Comparison of ENCODE assay signal across 9 cellular contexts in genomic region chr10:109961181-109962001, GRCh38. TPM values are rescaled to one million over a fixed set of nuclear protein-coding genes. Genes with fewer than 3 reads are reported as not detected.
DNase-seq lines count a peak whose midpoint lies in the region; FAIRE-seq and TF ChIP-seq lines count a peak whose summit lies in the region.
"Had no signal": no experiment of that assay in that cellular context is flagged by ENCODE, and none has a peak within 500 bp of the region (broad histone marks: within the 10 kb centered on the region; RNA-seq: fewer than 3 reads in every experiment).

No MANE protein-coding gene starts in this region.

- no peaks in the 10 kb centered on the region for H3K79me1 ChIP-seq in neuronal stem cell (ENCODE audit: low read depth, low read length)

- H3K23ac ChIP-seq in neuronal stem cell (ENCODE audit: low read depth, low read length, poor library complexity): no peak overlapping the region

- H3K4me3 Mint-ChIP-seq in nephron progenitor cell: peak overlapping the region; percentile 42
- H3K4me3 Mint-ChIP-seq: activated T-helper 17 cell treated with anti-CD3 and anti-CD28 coated beads, Interleukin-2, amount 50 U/mL, for 72 hours had no signal

- H3K27ac ChIP-seq in neuronal stem cell (replicated peaks; ENCODE audit: low read length): no peak overlapping the region

- H3K4me1 Mint-ChIP-seq in nephron progenitor cell: peaks cover 75% of the 10 kb centered on the region
- H3K4me1 Mint-ChIP-seq: activated T-helper 17 cell treated with anti-CD3 and anti-CD28 coated beads, Interleukin-2, amount 50 U/mL, for 72 hours had no signal

- H3K9me3 Mint-ChIP-seq in nephron progenitor cell: no peaks in the 10 kb centered on the region
- H3K9me3 Mint-ChIP-seq: activated T-helper 17 cell treated with anti-CD3 and anti-CD28 coated beads, Interleukin-2, amount 50 U/mL, for 72 hours had no signal

- no peak for FAIRE-seq in D721Med (lab: Jason Lieb, UNC)

- no peak overlapping the region for H3K9ac ChIP-seq in neuronal stem cell (ENCODE audit: low read depth, low read length, poor library complexity)

- no peak overlapping the region for H4K8ac ChIP-seq in neuronal stem cell (ENCODE audit: low read depth, low read length)

- H3K4me3 ChIP-seq in neuronal stem cell (ENCODE audit: low read length in 2 of 2): no peak overlapping the region

- peaks cover 11 to 14% of the 10 kb centered on the region in 2 donors for H3K4me1 ChIP-seq in neuronal stem cell (ENCODE audit: control insufficient read depth in 2 of 2, insufficient read depth in 1 of 2, low read depth in 1 of 2, low read length in 2 of 2)

- no peak overlapping the region for H2BK15ac ChIP-seq in neuronal stem cell (ENCODE audit: low read length)

- peak overlapping the region; percentile 96 for H3K27ac Mint-ChIP-seq in nephron progenitor cell
- H3K27ac Mint-ChIP-seq: activated T-helper 17 cell treated with anti-CD3 and anti-CD28 coated beads, Interleukin-2, amount 50 U/mL, for 72 hours had no signal

- H3K4ac ChIP-seq in neuronal stem cell (ENCODE audit: low read length): no peak overlapping the region

- WGBS in neuronal stem cell (ENCODE audit: extremely low coverage in 2 of 2, insufficient read length in 2 of 2, insufficient replicate concordance in 1 of 2), 2 donors: no CpG with 5 or more reads among the region's 5 CpGs

- no peak overlapping the region for H2AFZ ChIP-seq in neuronal stem cell (ENCODE audit: low read length)

- no peak overlapping the region for H3K18ac ChIP-seq in neuronal stem cell (ENCODE audit: low read length)

- no peak overlapping the region for H2BK5ac ChIP-seq in neuronal stem cell (ENCODE audit: low read length)

- H4K91ac ChIP-seq in neuronal stem cell (ENCODE audit: low read depth, low read length, poor library complexity): no peak overlapping the region

- TF ChIP-seq CTCF in nephron progenitor cell (IDR thresholded peaks at IDR 0.05) (no peak), D721Med (IDR thresholded peaks at IDR 0.05; ENCODE audit: insufficient read depth, missing control alignments) (no peak)

- no peak overlapping the region for H2AK5ac ChIP-seq in neuronal stem cell (ENCODE audit: low read depth, low read length)

- H3K4me2 ChIP-seq in neuronal stem cell (ENCODE audit: insufficient read depth, low read length, poor library complexity, severe bottlenecking): no peak overlapping the region

- TF ChIP-seq POLR2A in erythroblast (IDR thresholded peaks at IDR 0.05; ENCODE audit: low read length): no peak

- no peaks in the 10 kb centered on the region for H3K36me3 ChIP-seq in neuronal stem cell (replicated peaks in 1 of 2; ENCODE audit: control insufficient read depth in 2 of 2, insufficient read depth in 2 of 2, low read length in 2 of 2)

- DNase-seq in ELF-1 (ENCODE audit: low read depth, low spot score) (peak; percentile 29), NCI-H2171 (lab: John Stamatoyannopoulos, UW) (peak; percentile 78), dermis microvascular lymphatic vessel endothelial cell (ENCODE audit: low read depth in 2 of 2) (peak; percentile 68 to 69), nephron progenitor cell (no peak), erythroblast (lab: John Stamatoyannopoulos, UW) (no peak), neuronal stem cell (ENCODE audit: low spot score) (no peak), pons (ENCODE audit: low spot score) (no peak), D721Med (ENCODE audit: insufficient read length, low spot score) (no peak)

- H3K14ac ChIP-seq in neuronal stem cell (ENCODE audit: low read length): no peak overlapping the region

- H2BK120ac ChIP-seq in neuronal stem cell (ENCODE audit: low read depth, low read length): no peak overlapping the region

- H3K9me3 ChIP-seq in neuronal stem cell (replicated peaks in 1 of 2; ENCODE audit: control insufficient read depth in 2 of 2, insufficient read depth in 1 of 2, low read depth in 1 of 2, low read length in 2 of 2): no peaks in the 10 kb centered on the region

- H3K36me3 Mint-ChIP-seq in nephron progenitor cell (ENCODE audit: low read depth): no peaks in the 10 kb centered on the region

- H3K27me3 ChIP-seq in neuronal stem cell (ENCODE audit: control insufficient read depth in 3 of 3, insufficient read depth in 3 of 3, low read depth in 1 of 3, low read length in 3 of 3): no peaks in the 10 kb centered on the region

- H2BK12ac ChIP-seq in neuronal stem cell (ENCODE audit: low read length): no peak overlapping the region

- peaks cover 7% of the 10 kb centered on the region for H3K27me3 Mint-ChIP-seq in nephron progenitor cell (ENCODE audit: low read depth, poor library complexity)
- H3K27me3 Mint-ChIP-seq: activated T-helper 17 cell treated with anti-CD3 and anti-CD28 coated beads, Interleukin-2, amount 50 U/mL, for 72 hours had no signal

RNA-seq across cellular contexts. Expression of gene XPNPEP1, which starts 38.1 kb away (rescaled TPM):
- 166 and 201 TPM in 2 replicates for total RNA-seq in dermis microvascular lymphatic vessel endothelial cell
- 42.0 TPM for polyA plus RNA-seq in neuronal stem cell (2013, experiment 1 of 2)
- polyA plus RNA-seq in neuronal stem cell (2013, experiment 2 of 2): 39.6 TPM

RNA-seq across cellular contexts. Expression of gene ADD3, which starts 46.4 kb away (rescaled TPM):
- 292 and 439 TPM in 2 replicates for total RNA-seq in dermis microvascular lymphatic vessel endothelial cell
- polyA plus RNA-seq in neuronal stem cell (2013, experiment 1 of 2): 59.4 TPM
- 63.0 TPM for polyA plus RNA-seq in neuronal stem cell (2013, experiment 2 of 2)

Comparison
In these comparisons a context has a peak if more than half of its experiments do, and no peak if none do; other contexts are left out.
1. DNase-seq: peak in ELF-1 (single experiment), NCI-H2171 (single experiment) and dermis microvascular lymphatic vessel endothelial cell (2 of 2); none in nephron progenitor cell (single experiment), erythroblast (0 of 2), neuronal stem cell (single experiment), pons (single experiment) and D721Med (single experiment).